ENCODE assay signal across 1 cellular context in the genomic region with DNA sequence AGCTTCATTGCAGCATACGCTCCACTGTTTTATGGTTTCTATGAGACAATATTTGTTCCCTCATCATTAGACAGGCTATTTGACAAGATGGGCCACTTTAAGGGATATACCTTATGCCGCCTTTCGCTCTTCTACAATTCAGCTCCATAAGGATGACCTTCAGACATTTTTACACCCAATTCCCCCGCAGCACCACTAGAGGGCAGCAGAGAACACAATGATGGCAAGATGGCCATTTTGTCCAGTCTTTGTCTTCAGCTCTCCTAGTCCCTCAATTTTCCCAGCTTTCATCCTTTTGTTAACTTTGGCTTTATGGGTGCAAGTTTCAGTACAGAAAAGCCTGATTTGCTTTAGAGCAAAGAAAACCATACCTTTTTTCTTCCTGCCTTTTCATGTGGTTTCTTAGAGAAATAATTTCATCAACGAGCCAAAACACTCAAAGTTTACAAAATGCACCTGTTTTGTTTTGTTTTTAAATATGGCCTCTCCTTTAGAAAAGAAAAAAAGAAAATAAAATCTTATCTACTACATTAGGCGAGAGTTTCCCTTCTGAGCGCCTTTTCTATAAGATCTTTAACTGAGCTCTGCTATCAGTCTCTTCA.
A peak's percentile ranks its signal among the peaks of the same experiment; 100 is the strongest.
TF ChIP-seq lines count a peak whose summit lies in the region.

No MANE protein-coding gene starts in this region.

TF ChIP-seq in HepG2, 621 proteins besides CTCF, POLR2A, EP300 and RAD21 (continued from another document and continues in another):
- TF ChIP-seq, protein P1, sequence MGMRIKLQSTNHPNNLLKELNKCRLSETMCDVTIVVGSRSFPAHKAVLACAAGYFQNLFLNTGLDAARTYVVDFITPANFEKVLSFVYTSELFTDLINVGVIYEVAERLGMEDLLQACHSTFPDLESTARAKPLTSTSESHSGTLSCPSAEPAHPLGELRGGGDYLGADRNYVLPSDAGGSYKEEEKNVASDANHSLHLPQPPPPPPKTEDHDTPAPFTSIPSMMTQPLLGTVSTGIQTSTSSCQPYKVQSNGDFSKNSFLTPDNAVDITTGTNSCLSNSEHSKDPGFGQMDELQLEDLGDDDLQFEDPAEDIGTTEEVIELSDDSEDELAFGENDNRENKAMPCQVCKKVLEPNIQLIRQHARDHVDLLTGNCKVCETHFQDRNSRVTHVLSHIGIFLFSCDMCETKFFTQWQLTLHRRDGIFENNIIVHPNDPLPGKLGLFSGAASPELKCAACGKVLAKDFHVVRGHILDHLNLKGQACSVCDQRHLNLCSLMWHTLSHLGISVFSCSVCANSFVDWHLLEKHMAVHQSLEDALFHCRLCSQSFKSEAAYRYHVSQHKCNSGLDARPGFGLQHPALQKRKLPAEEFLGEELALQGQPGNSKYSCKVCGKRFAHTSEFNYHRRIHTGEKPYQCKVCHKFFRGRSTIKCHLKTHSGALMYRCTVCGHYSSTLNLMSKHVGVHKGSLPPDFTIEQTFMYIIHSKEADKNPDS (CRISPR knock-in tag; IDR thresholded peaks at IDR 0.05), result no peak
- TF ChIP-seq ZFP36L1 (CRISPR knock-in tag; IDR thresholded peaks at IDR 0.05), result no peak
- TF ChIP-seq HOXA7 (CRISPR knock-in tag; IDR thresholded peaks at IDR 0.05), result no peak
- no peak for TF ChIP-seq ZFX (CRISPR knock-in tag; IDR thresholded peaks at IDR 0.05; ENCODE audit: low read depth)
- TF ChIP-seq WIZ (CRISPR knock-in tag; IDR thresholded peaks at IDR 0.05), result no peak
- no peak for TF ChIP-seq MLLT10 (CRISPR knock-in tag; IDR thresholded peaks at IDR 0.05)
- TF ChIP-seq, protein P2, sequence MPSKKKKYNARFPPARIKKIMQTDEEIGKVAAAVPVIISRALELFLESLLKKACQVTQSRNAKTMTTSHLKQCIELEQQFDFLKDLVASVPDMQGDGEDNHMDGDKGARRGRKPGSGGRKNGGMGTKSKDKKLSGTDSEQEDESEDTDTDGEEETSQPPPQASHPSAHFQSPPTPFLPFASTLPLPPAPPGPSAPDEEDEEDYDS (CRISPR knock-in tag; IDR thresholded peaks at IDR 0.05), result no peak
- TF ChIP-seq SRSF1 (optimal IDR thresholded peaks at IDR 0.05; ENCODE audit: low read depth, low read length), result no peak
- TF ChIP-seq, protein P3, sequence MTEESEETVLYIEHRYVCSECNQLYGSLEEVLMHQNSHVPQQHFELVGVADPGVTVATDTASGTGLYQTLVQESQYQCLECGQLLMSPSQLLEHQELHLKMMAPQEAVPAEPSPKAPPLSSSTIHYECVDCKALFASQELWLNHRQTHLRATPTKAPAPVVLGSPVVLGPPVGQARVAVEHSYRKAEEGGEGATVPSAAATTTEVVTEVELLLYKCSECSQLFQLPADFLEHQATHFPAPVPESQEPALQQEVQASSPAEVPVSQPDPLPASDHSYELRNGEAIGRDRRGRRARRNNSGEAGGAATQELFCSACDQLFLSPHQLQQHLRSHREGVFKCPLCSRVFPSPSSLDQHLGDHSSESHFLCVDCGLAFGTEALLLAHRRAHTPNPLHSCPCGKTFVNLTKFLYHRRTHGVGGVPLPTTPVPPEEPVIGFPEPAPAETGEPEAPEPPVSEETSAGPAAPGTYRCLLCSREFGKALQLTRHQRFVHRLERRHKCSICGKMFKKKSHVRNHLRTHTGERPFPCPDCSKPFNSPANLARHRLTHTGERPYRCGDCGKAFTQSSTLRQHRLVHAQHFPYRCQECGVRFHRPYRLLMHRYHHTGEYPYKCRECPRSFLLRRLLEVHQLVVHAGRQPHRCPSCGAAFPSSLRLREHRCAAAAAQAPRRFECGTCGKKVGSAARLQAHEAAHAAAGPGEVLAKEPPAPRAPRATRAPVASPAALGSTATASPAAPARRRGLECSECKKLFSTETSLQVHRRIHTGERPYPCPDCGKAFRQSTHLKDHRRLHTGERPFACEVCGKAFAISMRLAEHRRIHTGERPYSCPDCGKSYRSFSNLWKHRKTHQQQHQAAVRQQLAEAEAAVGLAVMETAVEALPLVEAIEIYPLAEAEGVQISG (CRISPR knock-in tag; IDR thresholded peaks at IDR 0.05), result no peak
- no peak for TF ChIP-seq ZNF367 (CRISPR knock-in tag; IDR thresholded peaks at IDR 0.05; ENCODE audit: borderline replicate concordance)
- no peak for TF ChIP-seq ZFP90 (CRISPR knock-in tag; IDR thresholded peaks at IDR 0.05; ENCODE audit: borderline replicate concordance)
- TF ChIP-seq, protein P4, sequence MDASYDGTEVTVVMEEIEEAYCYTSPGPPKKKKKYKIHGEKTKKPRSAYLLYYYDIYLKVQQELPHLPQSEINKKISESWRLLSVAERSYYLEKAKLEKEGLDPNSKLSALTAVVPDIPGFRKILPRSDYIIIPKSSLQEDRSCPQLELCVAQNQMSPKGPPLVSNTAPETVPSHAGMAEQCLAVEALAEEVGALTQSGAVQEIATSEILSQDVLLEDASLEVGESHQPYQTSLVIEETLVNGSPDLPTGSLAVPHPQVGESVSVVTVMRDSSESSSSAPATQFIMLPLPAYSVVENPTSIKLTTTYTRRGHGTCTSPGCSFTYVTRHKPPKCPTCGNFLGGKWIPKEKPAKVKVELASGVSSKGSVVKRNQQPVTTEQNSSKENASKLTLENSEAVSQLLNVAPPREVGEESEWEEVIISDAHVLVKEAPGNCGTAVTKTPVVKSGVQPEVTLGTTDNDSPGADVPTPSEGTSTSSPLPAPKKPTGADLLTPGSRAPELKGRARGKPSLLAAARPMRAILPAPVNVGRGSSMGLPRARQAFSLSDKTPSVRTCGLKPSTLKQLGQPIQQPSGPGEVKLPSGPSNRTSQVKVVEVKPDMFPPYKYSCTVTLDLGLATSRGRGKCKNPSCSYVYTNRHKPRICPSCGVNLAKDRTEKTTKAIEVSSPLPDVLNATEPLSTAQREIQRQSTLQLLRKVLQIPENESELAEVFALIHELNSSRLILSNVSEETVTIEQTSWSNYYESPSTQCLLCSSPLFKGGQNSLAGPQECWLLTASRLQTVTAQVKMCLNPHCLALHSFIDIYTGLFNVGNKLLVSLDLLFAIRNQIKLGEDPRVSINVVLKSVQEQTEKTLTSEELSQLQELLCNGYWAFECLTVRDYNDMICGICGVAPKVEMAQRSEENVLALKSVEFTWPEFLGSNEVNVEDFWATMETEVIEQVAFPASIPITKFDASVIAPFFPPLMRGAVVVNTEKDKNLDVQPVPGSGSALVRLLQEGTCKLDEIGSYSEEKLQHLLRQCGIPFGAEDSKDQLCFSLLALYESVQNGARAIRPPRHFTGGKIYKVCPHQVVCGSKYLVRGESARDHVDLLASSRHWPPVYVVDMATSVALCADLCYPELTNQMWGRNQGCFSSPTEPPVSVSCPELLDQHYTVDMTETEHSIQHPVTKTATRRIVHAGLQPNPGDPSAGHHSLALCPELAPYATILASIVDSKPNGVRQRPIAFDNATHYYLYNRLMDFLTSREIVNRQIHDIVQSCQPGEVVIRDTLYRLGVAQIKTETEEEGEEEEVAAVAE (CRISPR knock-in tag; IDR thresholded peaks at IDR 0.05; ENCODE audit: borderline replicate concordance), result 0 out of 2 replicates have a peak, but pooled peaks have one; percentile 44
- TF ChIP-seq STAT5B (CRISPR knock-in tag; IDR thresholded peaks at IDR 0.05), result no peak
- no peak for TF ChIP-seq RBAK (CRISPR knock-in tag; IDR thresholded peaks at IDR 0.05)
- no peak for TF ChIP-seq SYNCRIP (IDR thresholded peaks at IDR 0.05; ENCODE audit: insufficient read depth, low read depth, low read length)
- TF ChIP-seq HIVEP1 (CRISPR knock-in tag; IDR thresholded peaks at IDR 0.05), result no peak
- no peak for TF ChIP-seq KDM1A (CRISPR knock-in tag; IDR thresholded peaks at IDR 0.05)
- no peak for TF ChIP-seq SUZ12 (IDR thresholded peaks at IDR 0.05; ENCODE audit: low read depth, low read length)
- no peak for TF ChIP-seq NBN (conservative IDR thresholded peaks at IDR 0.05)
- TF ChIP-seq TAF1 (CRISPR knock-in tag; IDR thresholded peaks at IDR 0.05), result no peak
- TF ChIP-seq SETDB1 (CRISPR knock-in tag; IDR thresholded peaks at IDR 0.05; ENCODE audit: borderline replicate concordance), result no peak
- no peak for TF ChIP-seq NCOA1 (CRISPR knock-in tag; IDR thresholded peaks at IDR 0.05)
- TF ChIP-seq, protein P5, sequence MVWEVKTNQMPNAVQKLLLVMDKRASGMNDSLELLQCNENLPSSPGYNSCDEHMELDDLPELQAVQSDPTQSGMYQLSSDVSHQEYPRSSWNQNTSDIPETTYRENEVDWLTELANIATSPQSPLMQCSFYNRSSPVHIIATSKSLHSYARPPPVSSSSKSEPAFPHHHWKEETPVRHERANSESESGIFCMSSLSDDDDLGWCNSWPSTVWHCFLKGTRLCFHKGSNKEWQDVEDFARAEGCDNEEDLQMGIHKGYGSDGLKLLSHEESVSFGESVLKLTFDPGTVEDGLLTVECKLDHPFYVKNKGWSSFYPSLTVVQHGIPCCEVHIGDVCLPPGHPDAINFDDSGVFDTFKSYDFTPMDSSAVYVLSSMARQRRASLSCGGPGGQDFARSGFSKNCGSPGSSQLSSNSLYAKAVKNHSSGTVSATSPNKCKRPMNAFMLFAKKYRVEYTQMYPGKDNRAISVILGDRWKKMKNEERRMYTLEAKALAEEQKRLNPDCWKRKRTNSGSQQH (CRISPR knock-in tag; IDR thresholded peaks at IDR 0.05; ENCODE audit: low read depth), result no peak
- no peak for TF ChIP-seq KLF15 (CRISPR knock-in tag; IDR thresholded peaks at IDR 0.05; ENCODE audit: borderline replicate concordance)
- TF ChIP-seq, protein P6, sequence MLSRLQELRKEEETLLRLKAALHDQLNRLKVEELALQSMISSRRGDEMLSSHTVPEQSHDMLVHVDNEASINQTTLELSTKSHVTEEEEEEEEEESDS (CRISPR knock-in tag; IDR thresholded peaks at IDR 0.05; ENCODE audit: borderline replicate concordance), result no peak
- peak; percentile 49 for TF ChIP-seq XRCC5 (optimal IDR thresholded peaks at IDR 0.05; ENCODE audit: low read length)
- no peak for TF ChIP-seq ZNF432 (CRISPR knock-in tag; IDR thresholded peaks at IDR 0.05; ENCODE audit: borderline replicate concordance)
- TF ChIP-seq, protein P7, sequence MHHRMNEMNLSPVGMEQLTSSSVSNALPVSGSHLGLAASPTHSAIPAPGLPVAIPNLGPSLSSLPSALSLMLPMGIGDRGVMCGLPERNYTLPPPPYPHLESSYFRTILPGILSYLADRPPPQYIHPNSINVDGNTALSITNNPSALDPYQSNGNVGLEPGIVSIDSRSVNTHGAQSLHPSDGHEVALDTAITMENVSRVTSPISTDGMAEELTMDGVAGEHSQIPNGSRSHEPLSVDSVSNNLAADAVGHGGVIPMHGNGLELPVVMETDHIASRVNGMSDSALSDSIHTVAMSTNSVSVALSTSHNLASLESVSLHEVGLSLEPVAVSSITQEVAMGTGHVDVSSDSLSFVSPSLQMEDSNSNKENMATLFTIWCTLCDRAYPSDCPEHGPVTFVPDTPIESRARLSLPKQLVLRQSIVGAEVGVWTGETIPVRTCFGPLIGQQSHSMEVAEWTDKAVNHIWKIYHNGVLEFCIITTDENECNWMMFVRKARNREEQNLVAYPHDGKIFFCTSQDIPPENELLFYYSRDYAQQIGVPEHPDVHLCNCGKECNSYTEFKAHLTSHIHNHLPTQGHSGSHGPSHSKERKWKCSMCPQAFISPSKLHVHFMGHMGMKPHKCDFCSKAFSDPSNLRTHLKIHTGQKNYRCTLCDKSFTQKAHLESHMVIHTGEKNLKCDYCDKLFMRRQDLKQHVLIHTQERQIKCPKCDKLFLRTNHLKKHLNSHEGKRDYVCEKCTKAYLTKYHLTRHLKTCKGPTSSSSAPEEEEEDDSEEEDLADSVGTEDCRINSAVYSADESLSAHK (CRISPR knock-in tag; IDR thresholded peaks at IDR 0.05; ENCODE audit: borderline replicate concordance), result no peak
- TF ChIP-seq, protein P8, sequence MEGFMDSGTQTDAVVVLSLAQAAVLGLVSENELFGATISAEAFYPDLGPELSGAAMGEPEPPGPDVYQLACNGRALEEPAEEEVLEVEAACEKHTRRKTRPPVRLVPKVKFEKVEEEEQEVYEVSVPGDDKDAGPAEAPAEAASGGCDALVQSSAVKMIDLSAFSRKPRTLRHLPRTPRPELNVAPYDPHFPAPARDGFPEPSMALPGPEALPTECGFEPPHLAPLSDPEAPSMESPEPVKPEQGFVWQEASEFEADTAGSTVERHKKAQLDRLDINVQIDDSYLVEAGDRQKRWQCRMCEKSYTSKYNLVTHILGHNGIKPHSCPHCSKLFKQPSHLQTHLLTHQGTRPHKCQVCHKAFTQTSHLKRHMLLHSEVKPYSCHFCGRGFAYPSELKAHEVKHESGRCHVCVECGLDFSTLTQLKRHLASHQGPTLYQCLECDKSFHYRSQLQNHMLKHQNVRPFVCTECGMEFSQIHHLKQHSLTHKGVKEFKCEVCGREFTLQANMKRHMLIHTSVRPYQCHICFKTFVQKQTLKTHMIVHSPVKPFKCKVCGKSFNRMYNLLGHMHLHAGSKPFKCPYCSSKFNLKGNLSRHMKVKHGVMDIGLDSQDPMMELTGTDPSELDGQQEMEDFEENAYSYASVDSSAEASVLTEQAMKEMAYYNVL (CRISPR knock-in tag; IDR thresholded peaks at IDR 0.05; ENCODE audit: borderline replicate concordance), result no peak
- TF ChIP-seq, protein P9, sequence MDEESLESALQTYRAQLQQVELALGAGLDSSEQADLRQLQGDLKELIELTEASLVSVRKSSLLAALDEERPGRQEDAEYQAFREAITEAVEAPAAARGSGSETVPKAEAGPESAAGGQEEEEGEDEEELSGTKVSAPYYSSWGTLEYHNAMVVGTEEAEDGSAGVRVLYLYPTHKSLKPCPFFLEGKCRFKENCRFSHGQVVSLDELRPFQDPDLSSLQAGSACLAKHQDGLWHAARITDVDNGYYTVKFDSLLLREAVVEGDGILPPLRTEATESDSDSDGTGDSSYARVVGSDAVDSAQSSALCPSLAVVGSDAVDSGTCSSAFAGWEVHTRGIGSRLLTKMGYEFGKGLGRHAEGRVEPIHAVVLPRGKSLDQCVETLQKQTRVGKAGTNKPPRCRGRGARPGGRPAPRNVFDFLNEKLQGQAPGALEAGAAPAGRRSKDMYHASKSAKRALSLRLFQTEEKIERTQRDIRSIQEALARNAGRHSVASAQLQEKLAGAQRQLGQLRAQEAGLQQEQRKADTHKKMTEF (CRISPR knock-in tag; IDR thresholded peaks at IDR 0.05), result no peak
- TF ChIP-seq KDM3A (CRISPR knock-in tag; IDR thresholded peaks at IDR 0.05; ENCODE audit: low read depth), result peak; percentile 75; the same call in 1 of the 2 replicates
- TF ChIP-seq CEBPG (CRISPR knock-in tag; IDR thresholded peaks at IDR 0.05), result no peak
- TF ChIP-seq SP1 (IDR thresholded peaks at IDR 0.05), result no peak
- TF ChIP-seq SP1 (CRISPR knock-in tag; IDR thresholded peaks at IDR 0.05), result no peak
- no peak for TF ChIP-seq TBL1XR1 (IDR thresholded peaks at IDR 0.05; ENCODE audit: borderline replicate concordance, low read length, partially characterized antibody)
- peak; percentile 35; the same call in 1 of the 2 replicates for TF ChIP-seq POGZ (CRISPR knock-in tag; IDR thresholded peaks at IDR 0.05)
- no peak for TF ChIP-seq PLRG1 (conservative IDR thresholded peaks at IDR 0.05)
- TF ChIP-seq, protein P10, sequence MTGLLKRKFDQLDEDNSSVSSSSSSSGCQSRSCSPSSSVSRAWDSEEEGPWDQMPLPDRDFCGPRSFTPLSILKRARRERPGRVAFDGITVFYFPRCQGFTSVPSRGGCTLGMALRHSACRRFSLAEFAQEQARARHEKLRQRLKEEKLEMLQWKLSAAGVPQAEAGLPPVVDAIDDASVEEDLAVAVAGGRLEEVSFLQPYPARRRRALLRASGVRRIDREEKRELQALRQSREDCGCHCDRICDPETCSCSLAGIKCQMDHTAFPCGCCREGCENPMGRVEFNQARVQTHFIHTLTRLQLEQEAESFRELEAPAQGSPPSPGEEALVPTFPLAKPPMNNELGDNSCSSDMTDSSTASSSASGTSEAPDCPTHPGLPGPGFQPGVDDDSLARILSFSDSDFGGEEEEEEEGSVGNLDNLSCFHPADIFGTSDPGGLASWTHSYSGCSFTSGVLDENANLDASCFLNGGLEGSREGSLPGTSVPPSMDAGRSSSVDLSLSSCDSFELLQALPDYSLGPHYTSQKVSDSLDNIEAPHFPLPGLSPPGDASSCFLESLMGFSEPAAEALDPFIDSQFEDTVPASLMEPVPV (CRISPR knock-in tag; IDR thresholded peaks at IDR 0.05), result no peak
- no peak for TF ChIP-seq ZNF225 (CRISPR knock-in tag; IDR thresholded peaks at IDR 0.05)
- no peak for TF ChIP-seq FOXC1 (CRISPR knock-in tag; IDR thresholded peaks at IDR 0.05; ENCODE audit: borderline replicate concordance)
- no peak for TF ChIP-seq ZNF326 (CRISPR knock-in tag; IDR thresholded peaks at IDR 0.05; ENCODE audit: borderline replicate concordance)
